ENCODE assay signal across 27 cellular contexts in genomic region chr12:102522768-102523167, GRCh38. TPM values are rescaled to one million over a fixed set of nuclear protein-coding genes. Genes with fewer than 3 reads are reported as not detected.
DNase-seq lines count a peak whose midpoint lies in the region; TF ChIP-seq lines count a peak whose summit lies in the region.
"Had no signal": no experiment of that assay in that cellular context is flagged by ENCODE, and none has a peak within 500 bp of the region (broad histone marks: within the 10 kb centered on the region; RNA-seq: fewer than 3 reads in every experiment).

No MANE protein-coding gene starts in this region.

- H3K27ac ChIP-seq in mesendoderm (ENCODE audit: low read depth, low read length) (no peak overlapping the region), tibial artery (no peak overlapping the region)
- H3K27ac ChIP-seq: adrenal gland, spleen, thoracic aorta, vagina had no signal

- H3K9ac ChIP-seq in mesendoderm (ENCODE audit: low read length), result no peak overlapping the region

- no peak overlapping the region for H3K23ac ChIP-seq in mesendoderm (ENCODE audit: low read length)

- no peak overlapping the region for H2AK5ac ChIP-seq in mesendoderm (ENCODE audit: low read length)

- no peaks in the 10 kb centered on the region for H3K9me3 ChIP-seq in tibial artery
- H3K9me3 ChIP-seq: adrenal gland, HAP-1, spleen, thoracic aorta, vagina had no signal

- H3K56ac ChIP-seq in mesendoderm (ENCODE audit: low read length), result no peak overlapping the region

- whole genome bisulfite sequencing in mesendoderm (ENCODE audit: extremely low coverage, insufficient coverage, low lambda C conversion rate), result no CpG with 5 or more reads among the region's 4 CpGs

- no peaks in the 10 kb centered on the region for H3K79me2 ChIP-seq in mesendoderm (ENCODE audit: control insufficient read depth, insufficient read depth, low read length)

- TF ChIP-seq CTCF in tibial artery (IDR thresholded peaks at IDR 0.05), result no peak

- H3K36me3 ChIP-seq in mesendoderm (ENCODE audit: control insufficient read depth, insufficient read depth, low read length), result no peaks in the 10 kb centered on the region
- H3K36me3 ChIP-seq in tibial artery, result no peaks in the 10 kb centered on the region
- H3K36me3 ChIP-seq: adrenal gland, HAP-1, spleen, thoracic aorta, vagina had no signal

- H2BK120ac ChIP-seq in mesendoderm (ENCODE audit: low read depth, low read length), result no peak overlapping the region

- H4K8ac ChIP-seq in mesendoderm (ENCODE audit: low read depth, low read length), result no peak overlapping the region

- no peaks in the 10 kb centered on the region for H3K27me3 ChIP-seq in mesendoderm (ENCODE audit: insufficient read depth, low read length, poor library complexity)
- no peaks in the 10 kb centered on the region for H3K27me3 ChIP-seq in tibial artery
- H3K27me3 ChIP-seq: adrenal gland, spleen, vagina had no signal

- H2BK5ac ChIP-seq in mesendoderm (ENCODE audit: low read length), result no peak overlapping the region

- no peak overlapping the region for H3K18ac ChIP-seq in mesendoderm (ENCODE audit: low read length)

- H3K4ac ChIP-seq in mesendoderm (ENCODE audit: low read depth, low read length), result no peak overlapping the region

- no peaks in the 10 kb centered on the region for H3K79me1 ChIP-seq in mesendoderm (ENCODE audit: low read length)

- DNase-seq in NCI-H2171 treated with DMSO at 0.1 percent for 48 hours (lab: John Stamatoyannopoulos, UW) (peak; percentile 32), NCI-H2171 (lab: John Stamatoyannopoulos, UW) (no peak), HuH-7 (ENCODE audit: low spot score) (peak; percentile 37), NCI-H748 (lab: John Stamatoyannopoulos, UW; ENCODE audit: unreplicated experiment) (peak; percentile 92), mesendoderm (peak; percentile 23), tibial artery (no peak), NCI-H526 treated with DMSO at 0.1 percent for 48 hours (lab: John Stamatoyannopoulos, UW) (no peak), COLO668 (lab: John Stamatoyannopoulos, UW; ENCODE audit: unreplicated experiment) (no peak)
- DNase-seq: activated CD4-positive, alpha-beta memory T cell treated with anti-CD3 and anti-CD28 coated beads, Interleukin-2, amount 10 ng/mL, durations not matched to agents 7 days and 5 days; activated CD4-positive, CD25-positive, alpha-beta regulatory T cell treated with anti-CD3 and anti-CD28 coated beads, Interleukin-2, amount 50 U/mL, for 72 hours; activated CD8-positive, alpha-beta memory T cell treated with anti-CD3 and anti-CD28 coated beads, Interleukin-2, amount 50 U/mL, for 4 hours; activated naive CD4-positive, alpha-beta T cell treated with anti-CD3 and anti-CD28 coated beads, Interleukin-2, amount 10 ng/mL, durations not matched to agents 7 days and 5 days; adrenal gland; CD4-positive, CD25-positive, alpha-beta regulatory T cell; central memory CD4-positive, alpha-beta T cell; cortex of kidney; NCI-H1048; NCI-H1694; NCI-H774; right cardiac atrium; spleen; stimulated activated CD4-positive, alpha-beta T cell treated with anti-CD3 and anti-CD28 coated beads, Interleukin-2, amount 100 ng/mL, for 24 hours; stimulated activated naive CD8-positive, alpha-beta T cell treated with anti-CD3 and anti-CD28 coated beads, Interleukin-15, amount 100 ng/mL, for 72 hours; T-helper 2 cell had no signal

- no peak overlapping the region for H4K5ac ChIP-seq in mesendoderm (ENCODE audit: low read length)

- H3K4me3 ChIP-seq in mesendoderm (ENCODE audit: low read length) (no peak overlapping the region), tibial artery (no peak overlapping the region)
- H3K4me3 ChIP-seq: adrenal gland, HAP-1, spleen, thoracic aorta, vagina had no signal

- H3K4me2 ChIP-seq in mesendoderm (ENCODE audit: low read length), result no peak overlapping the region

- no peak overlapping the region for H2BK15ac ChIP-seq in mesendoderm (replicated peaks; ENCODE audit: low read depth)

- intact Hi-C loops in tibial artery (cut with DNase I; ENCODE audit: low total_unique reads), result no loop called here

- no peaks in the 10 kb centered on the region for H3K4me1 ChIP-seq in mesendoderm (ENCODE audit: control insufficient read depth, low read depth, low read length)
- no peaks in the 10 kb centered on the region for H3K4me1 ChIP-seq in tibial artery
- H3K4me1 ChIP-seq: adrenal gland, HAP-1, spleen, vagina had no signal

RNA-seq across cellular contexts. Expression of gene IGF1, which starts 42.4 kb away (rescaled TPM):
- not detected for polyA plus RNA-seq in mesendoderm (2013, experiment 1 of 2)
- polyA plus RNA-seq in mesendoderm (2013, experiment 2 of 2), result not detected
- polyA plus RNA-seq: CD4-positive, CD25-positive, alpha-beta regulatory T cell had no signal

Comparison
In these comparisons a context has a peak if more than half of its experiments do, and no peak if none do; other contexts are left out.
1. DNase-seq: peak in NCI-H2171 treated with DMSO at 0.1 percent for 48 hours (single experiment), HuH-7 (single experiment), NCI-H748 (single experiment) and mesendoderm (single experiment); none in NCI-H2171 (single experiment), tibial artery (0 of 2), NCI-H526 treated with DMSO at 0.1 percent for 48 hours (single experiment) and COLO668 (single experiment).